8 cellular contexts compared by ENCODE assay signal in the genomic region with DNA sequence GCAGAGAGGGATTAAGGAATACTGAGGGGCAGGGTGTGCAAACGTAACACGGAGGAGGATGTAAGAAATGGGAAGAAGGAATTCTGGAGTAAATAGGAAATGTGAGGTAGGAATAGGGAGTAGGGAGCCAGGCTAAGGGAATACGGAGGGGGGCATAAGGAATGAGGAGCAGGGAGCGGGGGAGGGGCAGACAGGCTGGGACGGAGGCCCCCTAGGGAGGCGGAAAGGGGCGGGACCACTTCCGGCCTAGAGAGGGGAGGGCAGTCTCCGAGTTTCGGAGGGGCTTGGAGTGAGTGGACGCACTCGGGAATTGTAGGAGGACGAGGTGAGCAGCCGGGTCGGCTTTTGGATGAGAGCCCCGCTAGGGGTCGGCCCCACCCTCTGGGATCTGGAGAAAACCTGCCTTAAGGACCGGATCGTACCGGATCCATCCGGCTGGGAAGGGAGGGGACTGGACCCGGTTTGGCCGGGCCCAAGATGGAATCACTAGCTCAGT. TPM values are rescaled to one million over a fixed set of nuclear protein-coding genes. Genes with fewer than 3 reads are reported as not detected.
DNase-seq lines count a peak whose midpoint lies in the region; ATAC-seq and TF ChIP-seq lines count a peak whose summit lies in the region.

No MANE protein-coding gene starts in this region.

- CTCF ChIA-PET in BJ (lab: Yijun Ruan, JAX) (no interaction called here), RWPE1 (lab: Yijun Ruan, JAX) (interaction anchor here (0.6 kb wide), 1 partner anchor 1755 kb away, joined by 5 read pairs; the partner anchor contains the start of gene UBQLN2)

- intact Hi-C loops in prostate gland (cut with DNase I) = loop anchor here (2.0 to 5.0 kb wide), 3 partner anchors 169 to 766 kb away; partner anchors contain the start of genes APEX2 and PHF8

- ATAC-seq in GM19035 (IDR thresholded peaks at IDR 0.05; ENCODE audit: unreplicated experiment) = peak; percentile 24
- peak; percentile 19 for ATAC-seq in HG03457 (IDR thresholded peaks at IDR 0.05; ENCODE audit: unreplicated experiment)

- TF ChIP-seq POLR2A in prostate gland (IDR thresholded peaks at IDR 0.05) = no peak

- DNase-seq in BJ (ENCODE audit: low read depth) (no peak), RWPE1 (ENCODE audit: low spot score) (no peak), hepatic stellate cell (ENCODE audit: low spot score) (peak; percentile 46), prostate gland (ENCODE audit: low spot score) (peak; percentile 53), OCI-M1 (lab: John Stamatoyannopoulos, UW) (no peak)

- H3K4me3 ChIP-seq in BJ (ENCODE audit: low read depth, low read length) = peak overlapping the region; percentile 61
- H3K4me3 ChIP-seq in prostate gland = peak overlapping the region; percentile 55 to 60

- H3K27ac ChIP-seq in RWPE1 = peak overlapping the region; percentile 81
- peak overlapping the region; percentile 93 for H3K27ac ChIP-seq in angular gyrus (ENCODE audit: low read depth, low read length)
- H3K27ac ChIP-seq in prostate gland = peak overlapping the region; percentile 91 to 94

- H3K27me3 ChIP-seq in BJ (ENCODE audit: control insufficient read depth, insufficient read depth, low read length) = no peaks in the 10 kb centered on the region
- no peaks in the 10 kb centered on the region for H3K27me3 ChIP-seq in prostate gland (replicated peaks; ENCODE audit: insufficient read depth)

- H3K36me3 ChIP-seq in BJ (ENCODE audit: control insufficient read depth, insufficient read depth, low read length) (peaks cover 15% of the 10 kb centered on the region), prostate gland (no peaks in the 10 kb centered on the region)

- TF ChIP-seq CTCF in BJ (IDR thresholded peaks at IDR 0.05; ENCODE audit: insufficient read depth, low read depth, low read length) (no peak), RWPE1 (conservative IDR thresholded peaks at IDR 0.05; ENCODE audit: low read depth) (no peak), prostate gland (IDR thresholded peaks at IDR 0.05) (no peak)

- WGBS in prostate gland = under 1% methylated on average over 21 of the region's 23 CpGs

- no peaks in the 10 kb centered on the region for H3K9me3 ChIP-seq in prostate gland

- no peaks in the 10 kb centered on the region for H3K4me1 ChIP-seq in prostate gland (replicated peaks)

- POLR2A ChIA-PET in BJ (lab: Charles Lee) = interaction anchor here (1.0 kb wide), 1 partner anchor 169 kb away, joined by 13 read pairs; no protein-coding TSS in a partner anchor
- POLR2A ChIA-PET in RWPE1 (lab: Yijun Ruan, JAX; ENCODE audit: low non-redundant PET) = no interaction called here

RNA-seq across cellular contexts. Expression of gene MAGED2, which starts 0.6 kb away (rescaled TPM):
- 280 and 298 TPM in 2 replicates for polyA plus RNA-seq in BJ (2011; rRNA removed)
- 82.6 and 118 TPM in 2 replicates for polyA minus RNA-seq in BJ (2011; rRNA and poly(A)+ RNA removed)
- total RNA-seq in prostate gland = 100 to 1,000 TPM; 304 to 371 TPM

RNA-seq across cellular contexts. Expression of gene ITIH6, which starts 10.1 kb away (rescaled TPM):
- not detected in 2 replicates for polyA plus RNA-seq in BJ (2011; rRNA removed)
- not detected in 2 replicates for polyA minus RNA-seq in BJ (2011; rRNA and poly(A)+ RNA removed)
- 1 to 10 TPM; 1.0 to 3.7 TPM for total RNA-seq in prostate gland

Comparison
In these comparisons a context has a peak if more than half of its experiments do, and no peak if none do; other contexts are left out.
1. DNase-seq: peak in hepatic stellate cell (single experiment) and prostate gland (single experiment); none in BJ (single experiment), RWPE1 (single experiment) and OCI-M1 (single experiment).
2. Peak in every context shown above with its lines, with median percentiles within 50 percentile points of each other: H3K27ac ChIP-seq.